Comparison of ENCODE assay signal across 32 cellular contexts in genomic region chr2:18154259-18154658, GRCh38.
DNase-seq lines count a peak whose midpoint lies in the region; ATAC-seq, FAIRE-seq and TF ChIP-seq lines count a peak whose summit lies in the region.
"Had no signal": no experiment of that assay in that cellular context is flagged by ENCODE, and none has a peak within 500 bp of the region (broad histone marks: within the 10 kb centered on the region; RNA-seq: fewer than 3 reads in every experiment).

No MANE protein-coding gene starts in this region.

- no peak overlapping the region for H3K27ac ChIP-seq in foreskin keratinocyte
- H3K27ac ChIP-seq in skeletal muscle tissue (ENCODE audit: low read depth, low read length): peak overlapping the region; percentile 7
- H3K27ac ChIP-seq in H9 (ENCODE audit: insufficient read length, low read depth, low read length): no peak overlapping the region
- H3K27ac ChIP-seq: C4-2B, parathyroid adenoma, thoracic aorta, vagina had no signal

- H3K27me3 ChIP-seq in foreskin keratinocyte: peaks cover 21% of the 10 kb centered on the region
- H3K27me3 ChIP-seq in skeletal muscle tissue (ENCODE audit: control insufficient read depth in 3 of 3, insufficient read depth in 3 of 3, low read length in 3 of 3): no peaks in the 10 kb centered on the region
- H3K27me3 ChIP-seq in H9 (ENCODE audit: insufficient read depth, low read length): no peaks in the 10 kb centered on the region
- H3K27me3 ChIP-seq: vagina had no signal

- no peaks in the 10 kb centered on the region for H3K4me1 ChIP-seq in foreskin keratinocyte
- peaks cover 0 to 18% (median 14%) of the 10 kb centered on the region in 3 donors for H3K4me1 ChIP-seq in skeletal muscle tissue (ENCODE audit: control insufficient read depth in 3 of 3, insufficient read depth in 3 of 3, low read length in 3 of 3)
- no peaks in the 10 kb centered on the region for H3K4me1 ChIP-seq in H9 (ENCODE audit: insufficient read depth, low read length)
- H3K4me1 ChIP-seq: parathyroid adenoma, vagina had no signal

- H4K20me1 ChIP-seq in H9 (ENCODE audit: control insufficient read depth, insufficient read depth, insufficient read length): no peaks in the 10 kb centered on the region

- no peak overlapping the region for H3T11ph ChIP-seq in H9 (ENCODE audit: low read length)

- CTCF ChIA-PET in activated CD8-positive, alpha-beta T cell treated with anti-CD3 and anti-CD28 coated beads for 36 hours (lab: Charles Lee): no interaction called here

- intact Hi-C loops in activated CD8-positive, alpha-beta T cell treated with anti-CD3 and anti-CD28 coated beads for 36 hours (cut with micrococcal nuclease): loop anchor here (10.0 kb wide), 1 partner anchor 299 kb away; no protein-coding TSS in a partner anchor

- H3K23ac ChIP-seq in H9 (ENCODE audit: insufficient read length, low read depth, low read length): no peak overlapping the region

- H3K79me1 ChIP-seq in H9 (ENCODE audit: insufficient read depth, low read depth, low read length, poor library complexity, severe bottlenecking): no peaks in the 10 kb centered on the region

- no peak overlapping the region for H2BK20ac ChIP-seq in H9 (ENCODE audit: low read depth, low read length, poor library complexity, severe bottlenecking)

- no peak overlapping the region for H2BK120ac ChIP-seq in H9 (ENCODE audit: low read depth, low read length, poor library complexity, severe bottlenecking)

- TF ChIP-seq CTCF in foreskin keratinocyte (conservative IDR thresholded peaks at IDR 0.05) (no peak), H9 (conservative IDR thresholded peaks at IDR 0.05) (no peak)
- TF ChIP-seq CTCF in activated CD8-positive, alpha-beta T cell treated with anti-CD3 and anti-CD28 coated beads for 36 hours (IDR thresholded peaks at IDR 0.05): no peak

- no peak overlapping the region for H3K18ac ChIP-seq in H9 (ENCODE audit: insufficient read length, low read depth, low read length)

- no peaks in the 10 kb centered on the region for H3K4me1 Mint-ChIP-seq in activated CD8-positive, alpha-beta T cell treated with anti-CD3 and anti-CD28 coated beads for 36 hours (ENCODE audit: low read depth)
- H3K4me1 Mint-ChIP-seq in H9: no peaks in the 10 kb centered on the region
- H3K4me1 Mint-ChIP-seq: activated CD4-positive, alpha-beta T cell treated with anti-CD3 and anti-CD28 coated beads for 36 hours; activated naive CD8-positive, alpha-beta T cell treated with anti-CD3 and anti-CD28 coated beads for 36 hours had no signal

- no peak overlapping the region for H3K27ac Mint-ChIP-seq in activated CD8-positive, alpha-beta T cell treated with anti-CD3 and anti-CD28 coated beads for 36 hours
- no peak overlapping the region for H3K27ac Mint-ChIP-seq in H9
- H3K27ac Mint-ChIP-seq: activated CD4-positive, alpha-beta T cell treated with anti-CD3 and anti-CD28 coated beads for 36 hours; activated naive CD8-positive, alpha-beta T cell treated with anti-CD3 and anti-CD28 coated beads for 36 hours had no signal

- no peak overlapping the region for H2AK5ac ChIP-seq in H9 (ENCODE audit: insufficient read length, low read length)

- no peak overlapping the region for H2BK15ac ChIP-seq in H9 (ENCODE audit: low read depth, low read length)

- H3K79me2 ChIP-seq in H9 (ENCODE audit: insufficient read depth, low read length): no peaks in the 10 kb centered on the region
- H3K79me2 ChIP-seq: parathyroid adenoma had no signal

- H3K14ac ChIP-seq in H9 (ENCODE audit: insufficient read depth, low read length): no peak overlapping the region

- POLR2A ChIA-PET in activated CD8-positive, alpha-beta T cell treated with anti-CD3 and anti-CD28 coated beads for 36 hours (lab: Charles Lee): no interaction called here

- WGBS in H9 (ENCODE audit: extremely low coverage, insufficient read length, low lambda C conversion rate): no CpG with 5 or more reads among the region's 3 CpGs

- H3K36me3 Mint-ChIP-seq in activated CD8-positive, alpha-beta T cell treated with anti-CD3 and anti-CD28 coated beads for 36 hours (ENCODE audit: low read depth): no peaks in the 10 kb centered on the region
- H3K36me3 Mint-ChIP-seq in H9 (ENCODE audit: insufficient read depth in 1 of 3, low read depth in 3 of 3): no peaks in the 10 kb centered on the region
- H3K36me3 Mint-ChIP-seq: activated naive CD8-positive, alpha-beta T cell treated with anti-CD3 and anti-CD28 coated beads for 36 hours had no signal

- H3K9ac ChIP-seq in skeletal muscle tissue (ENCODE audit: low read depth in 1 of 3, low read length in 3 of 3): no peak overlapping the region
- H3K9ac ChIP-seq in H9 (ENCODE audit: extremely low read depth, insufficient read length, low read length): no peak overlapping the region
- H3K9ac ChIP-seq: parathyroid adenoma had no signal

- H3K9me3 Mint-ChIP-seq in activated CD8-positive, alpha-beta T cell treated with anti-CD3 and anti-CD28 coated beads for 36 hours: no peaks in the 10 kb centered on the region
- H3K9me3 Mint-ChIP-seq in H9: no peaks in the 10 kb centered on the region
- H3K9me3 Mint-ChIP-seq: activated naive CD8-positive, alpha-beta T cell treated with anti-CD3 and anti-CD28 coated beads for 36 hours had no signal

- no peak overlapping the region for H4K91ac ChIP-seq in H9 (ENCODE audit: insufficient read length, low read depth, low read length)

- peak; percentile 82 for ATAC-seq in foreskin keratinocyte
- ATAC-seq in activated CD8-positive, alpha-beta T cell treated with anti-CD3 and anti-CD28 coated beads for 36 hours: no peak
- ATAC-seq: activated CD4-positive, alpha-beta T cell treated with anti-CD3 and anti-CD28 coated beads for 36 hours; HCT116; HepG2; right cardiac atrium; SK-N-SH treated with all-trans-retinoic acid at 6 μM for 48 hours; stimulated activated naive CD8-positive, alpha-beta T cell treated with anti-CD3 and anti-CD28 coated beads, Interleukin-15, Interleukin-2, amounts not matched to agents 100 U/mL and 50 U/mL, for 24 hours had no signal

- DNase-seq in HK-2 (ENCODE audit: unreplicated experiment): peak; percentile 38
- DNase-seq in RCC 7860 (ENCODE audit: low spot score): peak; percentile 68
- peak; percentile 41 to 82 for DNase-seq in foreskin keratinocyte
- DNase-seq in activated CD8-positive, alpha-beta T cell treated with anti-CD3 and anti-CD28 coated beads for 36 hours: no peak
- no peak for DNase-seq in H9
- no peak for DNase-seq in stimulated activated naive CD4-positive, alpha-beta T cell (lab: John Stamatoyannopoulos, UW)
- no peak for DNase-seq in T-helper 9 cell
- DNase-seq: activated CD4-positive, alpha-beta T cell treated with anti-CD3 and anti-CD28 coated beads for 36 hours; activated effector memory CD4-positive, alpha-beta T cell treated with anti-CD3 and anti-CD28 coated beads, Interleukin-2, amount 50 U/mL, for 16 hours; activated naive CD8-positive, alpha-beta T cell treated with anti-CD3 and anti-CD28 coated beads for 36 hours; activated T-cell treated with anti-CD3 and anti-CD28 coated beads, Interleukin-2, amount 50 U/mL, for 1 hour; aorta; dermis blood vessel endothelial cell; DMS79 treated with DMSO at 0.1 percent for 48 hours; glutamatergic neuron; Kasumi-1; kidney; NCI-H1092 treated with DMSO at 0.1 percent for 48 hours; NCI-H1930; right cardiac atrium; stimulated activated CD4-positive, alpha-beta T cell treated with anti-CD3 and anti-CD28 coated beads, Interleukin-15, amount 100 ng/mL, for 24 hours; stimulated activated naive CD8-positive, alpha-beta T cell treated with anti-CD3 and anti-CD28 coated beads, Interleukin-15, Interleukin-2, amounts not matched to agents 100 U/mL and 50 U/mL, for 24 hours; T-helper 2 cell had no signal

- H2BK5ac ChIP-seq in H9 (ENCODE audit: insufficient read length, low read length): no peak overlapping the region

- no peak overlapping the region for H3K56ac ChIP-seq in H9 (ENCODE audit: insufficient read length, low read depth, low read length)

- H3K9me3 ChIP-seq in skeletal muscle tissue (ENCODE audit: control insufficient read depth in 3 of 3, low read length in 3 of 3) (no peaks in the 10 kb centered on the region), H9 (ENCODE audit: control insufficient read depth, low read depth, low read length) (no peaks in the 10 kb centered on the region)
- H3K9me3 ChIP-seq: thoracic aorta, vagina had no signal

- no peak overlapping the region for H3K4me3 Mint-ChIP-seq in activated CD8-positive, alpha-beta T cell treated with anti-CD3 and anti-CD28 coated beads for 36 hours
- no peak overlapping the region for H3K4me3 Mint-ChIP-seq in H9
- H3K4me3 Mint-ChIP-seq: activated CD4-positive, alpha-beta T cell treated with anti-CD3 and anti-CD28 coated beads for 36 hours; activated naive CD8-positive, alpha-beta T cell treated with anti-CD3 and anti-CD28 coated beads for 36 hours had no signal

- no peak overlapping the region for H4K8ac ChIP-seq in H9 (replicated peaks; ENCODE audit: insufficient read length, low read depth, low read length)

- no peak overlapping the region for H2AFZ ChIP-seq in H9 (ENCODE audit: low read length)
- H2AFZ ChIP-seq: parathyroid adenoma had no signal

- H3K4me2 ChIP-seq in H9 (ENCODE audit: insufficient read depth, insufficient read length, low read length): no peak overlapping the region

- FAIRE-seq in RCC 7860 (lab: Jason Lieb, UNC): peak; percentile 83
- FAIRE-seq: endometrium, HepG2, kidney had no signal

- H2BK12ac ChIP-seq in H9 (ENCODE audit: insufficient read length, low read depth, low read length): no peak overlapping the region

- H3K36me3 ChIP-seq in skeletal muscle tissue (ENCODE audit: control insufficient read depth in 3 of 3, insufficient read depth in 3 of 3, low read length in 3 of 3): no peaks in the 10 kb centered on the region
- H3K36me3 ChIP-seq: thoracic aorta, vagina had no signal

- no peak overlapping the region for H3K4me3 ChIP-seq in skeletal muscle tissue (ENCODE audit: low read length in 3 of 3)
- H3K4me3 ChIP-seq: thoracic aorta, vagina had no signal

- H3K27me3 Mint-ChIP-seq in activated CD8-positive, alpha-beta T cell treated with anti-CD3 and anti-CD28 coated beads for 36 hours: peaks cover 7% of the 10 kb centered on the region
- no peaks in the 10 kb centered on the region for H3K27me3 Mint-ChIP-seq in H9 (ENCODE audit: low read depth)
- H3K27me3 Mint-ChIP-seq: activated naive CD8-positive, alpha-beta T cell treated with anti-CD3 and anti-CD28 coated beads for 36 hours had no signal

- H3K23me2 ChIP-seq in H9 (ENCODE audit: insufficient read length, low read depth, low read length, poor library complexity, severe bottlenecking): no peaks in the 10 kb centered on the region

- H3K4ac ChIP-seq in H9 (ENCODE audit: low read depth, low read length): no peak overlapping the region

- no peak overlapping the region for H4K5ac ChIP-seq in H9 (ENCODE audit: insufficient read length, low read depth, low read length)

Comparison
In these comparisons a context has a peak if more than half of its experiments do, and no peak if none do; other contexts are left out.
1. DNase-seq: peak in HK-2 (single experiment), RCC 7860 (single experiment) and foreskin keratinocyte (2 of 2); none in activated CD8-positive, alpha-beta T cell treated with anti-CD3 and anti-CD28 coated beads for 36 hours (single experiment), H9 (single experiment), stimulated activated naive CD4-positive, alpha-beta T cell (0 of 6) and T-helper 9 cell (single experiment).